ENCODE assay signal across 26 cellular contexts in the genomic region with DNA sequence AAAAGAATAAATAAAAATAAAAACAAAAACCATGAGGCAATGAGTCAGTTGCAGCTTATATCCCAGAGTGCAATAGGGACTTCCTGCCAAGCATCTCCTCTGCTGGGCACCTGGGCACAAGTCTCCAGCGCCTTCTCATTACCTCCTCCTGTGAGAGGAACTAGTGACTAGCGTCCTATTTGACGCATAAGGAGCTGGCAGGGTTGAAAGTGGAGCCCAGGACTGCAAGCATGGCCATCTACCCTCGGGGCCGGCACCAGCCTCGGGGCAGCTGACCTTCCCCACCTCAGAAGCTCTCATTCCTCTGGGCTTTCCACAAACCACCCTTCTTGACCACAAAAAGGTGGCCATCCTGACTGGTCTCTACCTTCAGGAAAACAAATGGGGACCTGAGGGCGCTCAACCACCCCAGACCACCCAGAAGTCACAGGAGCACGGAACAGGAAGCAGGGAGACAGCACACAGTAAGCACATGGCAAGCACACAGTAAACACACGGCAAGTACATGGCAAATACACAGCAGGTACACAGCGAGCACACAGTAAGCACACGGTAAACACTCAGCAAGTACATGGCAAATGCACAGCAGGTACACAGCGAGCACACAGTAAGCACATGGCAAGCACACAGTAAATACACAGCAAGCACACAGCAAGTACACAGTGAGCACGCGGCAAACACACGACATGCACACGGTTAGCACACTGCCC. TPM values are rescaled to one million over a fixed set of nuclear protein-coding genes. Genes with fewer than 3 reads are reported as not detected.
A peak's percentile ranks its signal among the peaks of the same experiment; 100 is the strongest.
DNase-seq lines count a peak whose midpoint lies in the region; ATAC-seq and TF ChIP-seq lines count a peak whose summit lies in the region.
"Had no signal": no experiment of that assay in that cellular context is flagged by ENCODE, and none has a peak within 500 bp of the region (broad histone marks: within the 10 kb centered on the region; RNA-seq: fewer than 3 reads in every experiment).

No MANE protein-coding gene starts in this region.

- H3K27ac ChIP-seq in SJCRH30 (0 out of 2 replicates have a peak overlapping the region, but pooled peaks have one; percentile 10), psoas muscle (peak overlapping the region; percentile 69)
- H3K27ac ChIP-seq: A549, left lung, upper lobe of left lung had no signal

- H3K4me3 ChIP-seq in SJCRH30 (no peak overlapping the region), psoas muscle (no peak overlapping the region)
- H3K4me3 ChIP-seq: A549, left lung, upper lobe of left lung had no signal

- peaks cover 18% of the 10 kb centered on the region for H3K36me3 ChIP-seq in SJCRH30
- no peaks in the 10 kb centered on the region for H3K36me3 ChIP-seq in psoas muscle (ENCODE audit: insufficient read depth in 1 of 2, low read depth in 1 of 2)

- peak overlapping the region in 6 of 7 donors; percentile 21 to 73 (median 61) for H3K27ac Mint-ChIP-seq in CD14-positive monocyte
- H3K27ac Mint-ChIP-seq: activated CD8-positive, alpha-beta T cell treated with anti-CD3 and anti-CD28 coated beads, Interleukin-2, amount 10 ng/mL, durations not matched to agents 7 days and 5 days; memory B cell; stimulated activated effector memory CD8-positive, alpha-beta T cell treated with anti-CD3 and anti-CD28 coated beads, Interleukin-12 subunit alpha, Interleukin-12 subunit beta, amount 100 ng/mL, for 72 hours had no signal

- intact Hi-C loops in CD14-positive monocyte (cut with micrococcal nuclease): loop anchor here in 1 of 2 donors (10.0 kb wide), 2 partner anchors 227 to 593 kb away; no protein-coding TSS in a partner anchor
- intact Hi-C loops in psoas muscle (cut with DNase I): loop anchor here in 1 of 2 donors (10.0 kb wide), 1 partner anchor 227 kb away; no protein-coding TSS in a partner anchor

- no peak for TF ChIP-seq CTCF in CD14-positive monocyte (IDR thresholded peaks at IDR 0.05)
- no peak for TF ChIP-seq CTCF in psoas muscle (IDR thresholded peaks at IDR 0.05)

- 55 to 68% (median 57%) methylated on average over 16 of the region's 16 CpGs for WGBS in psoas muscle, 3 donors

- H3K4me3 Mint-ChIP-seq in CD14-positive monocyte: no peak overlapping the region
- H3K4me3 Mint-ChIP-seq: activated CD8-positive, alpha-beta T cell treated with anti-CD3 and anti-CD28 coated beads, Interleukin-2, amount 10 ng/mL, durations not matched to agents 7 days and 5 days; brain; CD8-positive, alpha-beta memory T cell; memory B cell; stimulated activated effector memory CD8-positive, alpha-beta T cell treated with anti-CD3 and anti-CD28 coated beads, Interleukin-12 subunit alpha, Interleukin-12 subunit beta, amount 100 ng/mL, for 72 hours had no signal

- H3K36me3 Mint-ChIP-seq in CD14-positive monocyte: peaks cover 21 to 51% of the 10 kb centered on the region in 2 donors
- H3K36me3 Mint-ChIP-seq: CD8-positive, alpha-beta memory T cell; memory B cell; stimulated activated effector memory CD8-positive, alpha-beta T cell treated with anti-CD3 and anti-CD28 coated beads, Interleukin-12 subunit alpha, Interleukin-12 subunit beta, amount 100 ng/mL, for 72 hours had no signal

- H3K4me1 Mint-ChIP-seq in CD14-positive monocyte: peaks cover 40% of the 10 kb centered on the region
- H3K4me1 Mint-ChIP-seq: CD8-positive, alpha-beta memory T cell; stimulated activated effector memory CD8-positive, alpha-beta T cell treated with anti-CD3 and anti-CD28 coated beads, Interleukin-12 subunit alpha, Interleukin-12 subunit beta, amount 100 ng/mL, for 72 hours had no signal

- ATAC-seq in psoas muscle (peak; percentile 42 to 77 (median 67)), GM18868 (IDR thresholded peaks at IDR 0.05; ENCODE audit: unreplicated experiment) (no peak), HG02759 (IDR thresholded peaks at IDR 0.05; ENCODE audit: unreplicated experiment) (no peak)
- ATAC-seq: A549; activated CD8-positive, alpha-beta T cell treated with anti-CD3 and anti-CD28 coated beads, Interleukin-2, amount 10 ng/mL, durations not matched to agents 7 days and 5 days; left lung; PC-3; stimulated activated effector memory CD8-positive, alpha-beta T cell treated with anti-CD3 and anti-CD28 coated beads, Interleukin-12 subunit alpha, Interleukin-12 subunit beta, amount 100 ng/mL, for 72 hours had no signal

- H3K27me3 ChIP-seq in SJCRH30 (no peaks in the 10 kb centered on the region), psoas muscle (ENCODE audit: insufficient read depth in 3 of 3, low read length in 2 of 3) (no peaks in the 10 kb centered on the region)
- H3K27me3 ChIP-seq: left lung, upper lobe of left lung had no signal

- H3K9me3 Mint-ChIP-seq in CD14-positive monocyte: no peaks in the 10 kb centered on the region
- H3K9me3 Mint-ChIP-seq: brain; CD8-positive, alpha-beta memory T cell; memory B cell; stimulated activated effector memory CD8-positive, alpha-beta T cell treated with anti-CD3 and anti-CD28 coated beads, Interleukin-12 subunit alpha, Interleukin-12 subunit beta, amount 100 ng/mL, for 72 hours had no signal

- H3K4me1 ChIP-seq in SJCRH30 (peaks cover 11% of the 10 kb centered on the region), psoas muscle (peaks cover 85% of the 10 kb centered on the region)

- DNase-seq in CD14-positive monocyte (ENCODE audit: low spot score): no peak
- DNase-seq in SJCRH30: no peak
- DNase-seq in myocyte (ENCODE audit: low read depth): peak; percentile 51
- DNase-seq in psoas muscle: no peak
- no peak for DNase-seq in SIG-M5 treated with dmso at 0.1 percent for 504 hours (lab: John Stamatoyannopoulos, UW; ENCODE audit: unreplicated experiment)
- no peak for DNase-seq in pons (ENCODE audit: low spot score)
- DNase-seq: activated CD8-positive, alpha-beta T cell treated with anti-CD3 and anti-CD28 coated beads, Interleukin-2, amount 10 ng/mL, durations not matched to agents 7 days and 5 days; activated naive CD4-positive, alpha-beta T cell treated with anti-CD3 and anti-CD28 coated beads, Interleukin-2, amount 50 U/mL, for 16 hours; CD8-positive, alpha-beta memory T cell; EL; H7; Karpas-422; left lung; NCI-H1417 treated with DMSO at 0.1 percent for 48 hours; NCI-H2081 treated with DMSO at 0.1 percent for 48 hours; NCI-H2227 treated with DMSO at 0.1 percent for 48 hours; NCI-H526; PC-3; SHP77; upper lobe of left lung had no signal

- H3K27me3 Mint-ChIP-seq in CD14-positive monocyte (ENCODE audit: low read depth in 3 of 3): peaks cover 0 to 1% (median 0%) of the 10 kb centered on the region in 3 donors
- H3K27me3 Mint-ChIP-seq: brain had no signal

- H3K9me3 ChIP-seq in SJCRH30 (replicated peaks) (no peaks in the 10 kb centered on the region), psoas muscle (no peaks in the 10 kb centered on the region)
- H3K9me3 ChIP-seq: A549, left lung, upper lobe of left lung had no signal

RNA-seq across cellular contexts. Expression of a gene that starts 19.1 kb away (rescaled TPM):
- polyA plus RNA-seq in CD14-positive monocyte: 10 to 100 TPM; 40.9 to 41.1 TPM
- total RNA-seq in SJCRH30 (2014; rRNA removed; shearing (Covaris generic)): 67.8 and 69.0 TPM in 2 replicates
- total RNA-seq in myocyte: 27.1 and 27.7 TPM in 2 replicates
- polyA plus RNA-seq in myocyte (2012): 36.3 TPM
- 10 to 100 TPM; 31.8 to 49.8 (median 33.8) TPM for total RNA-seq in psoas muscle
- 10 to 100 TPM; 14.7 to 41.8 (median 15.2) TPM for polyA plus RNA-seq in psoas muscle

Comparison
In these comparisons a context has a peak if more than half of its experiments do, and no peak if none do; other contexts are left out.
1. ATAC-seq: peak in psoas muscle (4 of 4); none in GM18868 (single experiment) and HG02759 (single experiment).